ENCODE assay signal across 1 cellular context in genomic region chr2:159285929-159286708, GRCh38.
TF ChIP-seq lines count a peak whose summit lies in the region.

WDSUB1 (minus strand) TSS chr2:159286703; CDS start chr2:159283069, 3,634 bp downstream.

TF ChIP-seq in HepG2, 621 proteins besides CTCF, POLR2A, EP300 and RAD21 (continued from another document and continues in another):
- TF ChIP-seq ZBED4 (CRISPR knock-in tag; IDR thresholded peaks at IDR 0.05; ENCODE audit: borderline replicate concordance): peak; percentile 67; the same call in 1 of the 2 replicates
- no peak for TF ChIP-seq NONO (IDR thresholded peaks at IDR 0.05)
- peak; percentile 81 for TF ChIP-seq NONO (CRISPR knock-in tag; conservative IDR thresholded peaks at IDR 0.05)
- no peak for TF ChIP-seq KAT2B (IDR thresholded peaks at IDR 0.05; ENCODE audit: borderline replicate concordance, low read depth, low read length)
- TF ChIP-seq SMC3 (IDR thresholded peaks at IDR 0.05; ENCODE audit: low read length): no peak
- TF ChIP-seq ZNF260 (CRISPR knock-in tag; IDR thresholded peaks at IDR 0.05; ENCODE audit: borderline replicate concordance, low read depth): no peak
- no peak; the same call in 1 of the 2 replicates for TF ChIP-seq ZNF564 (CRISPR knock-in tag; IDR thresholded peaks at IDR 0.05)
- peak; percentile 88; the same call in 1 of the 2 replicates for TF ChIP-seq ZNF562 (CRISPR knock-in tag; IDR thresholded peaks at IDR 0.05; ENCODE audit: borderline replicate concordance)
- TF ChIP-seq ZFP90 (CRISPR knock-in tag; IDR thresholded peaks at IDR 0.05; ENCODE audit: borderline replicate concordance): peak; percentile 18; the same call in 1 of the 2 replicates
- TF ChIP-seq ZBTB14 (CRISPR knock-in tag; IDR thresholded peaks at IDR 0.05): 0 out of 2 replicates have a peak, but pooled peaks have one; percentile 63
- TF ChIP-seq ZNF784 (CRISPR knock-in tag; IDR thresholded peaks at IDR 0.05; ENCODE audit: borderline replicate concordance): no peak
- no peak for TF ChIP-seq ZNF75D (CRISPR knock-in tag; IDR thresholded peaks at IDR 0.05; ENCODE audit: borderline replicate concordance)
- TF ChIP-seq, protein P1, sequence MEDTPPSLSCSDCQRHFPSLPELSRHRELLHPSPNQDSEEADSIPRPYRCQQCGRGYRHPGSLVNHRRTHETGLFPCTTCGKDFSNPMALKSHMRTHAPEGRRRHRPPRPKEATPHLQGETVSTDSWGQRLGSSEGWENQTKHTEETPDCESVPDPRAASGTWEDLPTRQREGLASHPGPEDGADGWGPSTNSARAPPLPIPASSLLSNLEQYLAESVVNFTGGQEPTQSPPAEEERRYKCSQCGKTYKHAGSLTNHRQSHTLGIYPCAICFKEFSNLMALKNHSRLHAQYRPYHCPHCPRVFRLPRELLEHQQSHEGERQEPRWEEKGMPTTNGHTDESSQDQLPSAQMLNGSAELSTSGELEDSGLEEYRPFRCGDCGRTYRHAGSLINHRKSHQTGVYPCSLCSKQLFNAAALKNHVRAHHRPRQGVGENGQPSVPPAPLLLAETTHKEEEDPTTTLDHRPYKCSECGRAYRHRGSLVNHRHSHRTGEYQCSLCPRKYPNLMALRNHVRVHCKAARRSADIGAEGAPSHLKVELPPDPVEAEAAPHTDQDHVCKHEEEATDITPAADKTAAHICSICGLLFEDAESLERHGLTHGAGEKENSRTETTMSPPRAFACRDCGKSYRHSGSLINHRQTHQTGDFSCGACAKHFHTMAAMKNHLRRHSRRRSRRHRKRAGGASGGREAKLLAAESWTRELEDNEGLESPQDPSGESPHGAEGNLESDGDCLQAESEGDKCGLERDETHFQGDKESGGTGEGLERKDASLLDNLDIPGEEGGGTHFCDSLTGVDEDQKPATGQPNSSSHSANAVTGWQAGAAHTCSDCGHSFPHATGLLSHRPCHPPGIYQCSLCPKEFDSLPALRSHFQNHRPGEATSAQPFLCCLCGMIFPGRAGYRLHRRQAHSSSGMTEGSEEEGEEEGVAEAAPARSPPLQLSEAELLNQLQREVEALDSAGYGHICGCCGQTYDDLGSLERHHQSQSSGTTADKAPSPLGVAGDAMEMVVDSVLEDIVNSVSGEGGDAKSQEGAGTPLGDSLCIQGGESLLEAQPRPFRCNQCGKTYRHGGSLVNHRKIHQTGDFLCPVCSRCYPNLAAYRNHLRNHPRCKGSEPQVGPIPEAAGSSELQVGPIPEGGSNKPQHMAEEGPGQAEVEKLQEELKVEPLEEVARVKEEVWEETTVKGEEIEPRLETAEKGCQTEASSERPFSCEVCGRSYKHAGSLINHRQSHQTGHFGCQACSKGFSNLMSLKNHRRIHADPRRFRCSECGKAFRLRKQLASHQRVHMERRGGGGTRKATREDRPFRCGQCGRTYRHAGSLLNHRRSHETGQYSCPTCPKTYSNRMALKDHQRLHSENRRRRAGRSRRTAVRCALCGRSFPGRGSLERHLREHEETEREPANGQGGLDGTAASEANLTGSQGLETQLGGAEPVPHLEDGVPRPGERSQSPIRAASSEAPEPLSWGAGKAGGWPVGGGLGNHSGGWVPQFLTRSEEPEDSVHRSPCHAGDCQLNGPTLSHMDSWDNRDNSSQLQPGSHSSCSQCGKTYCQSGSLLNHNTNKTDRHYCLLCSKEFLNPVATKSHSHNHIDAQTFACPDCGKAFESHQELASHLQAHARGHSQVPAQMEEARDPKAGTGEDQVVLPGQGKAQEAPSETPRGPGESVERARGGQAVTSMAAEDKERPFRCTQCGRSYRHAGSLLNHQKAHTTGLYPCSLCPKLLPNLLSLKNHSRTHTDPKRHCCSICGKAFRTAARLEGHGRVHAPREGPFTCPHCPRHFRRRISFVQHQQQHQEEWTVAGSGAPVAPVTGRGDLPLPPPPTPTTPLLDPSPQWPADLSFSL (CRISPR knock-in tag; IDR thresholded peaks at IDR 0.05): no peak
- TF ChIP-seq, protein P2, sequence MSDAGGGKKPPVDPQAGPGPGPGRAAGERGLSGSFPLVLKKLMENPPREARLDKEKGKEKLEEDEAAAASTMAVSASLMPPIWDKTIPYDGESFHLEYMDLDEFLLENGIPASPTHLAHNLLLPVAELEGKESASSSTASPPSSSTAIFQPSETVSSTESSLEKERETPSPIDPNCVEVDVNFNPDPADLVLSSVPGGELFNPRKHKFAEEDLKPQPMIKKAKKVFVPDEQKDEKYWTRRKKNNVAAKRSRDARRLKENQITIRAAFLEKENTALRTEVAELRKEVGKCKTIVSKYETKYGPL (CRISPR knock-in tag; IDR thresholded peaks at IDR 0.05): peak; percentile 86; the same call in 1 of the 2 replicates
- TF ChIP-seq, protein P3, sequence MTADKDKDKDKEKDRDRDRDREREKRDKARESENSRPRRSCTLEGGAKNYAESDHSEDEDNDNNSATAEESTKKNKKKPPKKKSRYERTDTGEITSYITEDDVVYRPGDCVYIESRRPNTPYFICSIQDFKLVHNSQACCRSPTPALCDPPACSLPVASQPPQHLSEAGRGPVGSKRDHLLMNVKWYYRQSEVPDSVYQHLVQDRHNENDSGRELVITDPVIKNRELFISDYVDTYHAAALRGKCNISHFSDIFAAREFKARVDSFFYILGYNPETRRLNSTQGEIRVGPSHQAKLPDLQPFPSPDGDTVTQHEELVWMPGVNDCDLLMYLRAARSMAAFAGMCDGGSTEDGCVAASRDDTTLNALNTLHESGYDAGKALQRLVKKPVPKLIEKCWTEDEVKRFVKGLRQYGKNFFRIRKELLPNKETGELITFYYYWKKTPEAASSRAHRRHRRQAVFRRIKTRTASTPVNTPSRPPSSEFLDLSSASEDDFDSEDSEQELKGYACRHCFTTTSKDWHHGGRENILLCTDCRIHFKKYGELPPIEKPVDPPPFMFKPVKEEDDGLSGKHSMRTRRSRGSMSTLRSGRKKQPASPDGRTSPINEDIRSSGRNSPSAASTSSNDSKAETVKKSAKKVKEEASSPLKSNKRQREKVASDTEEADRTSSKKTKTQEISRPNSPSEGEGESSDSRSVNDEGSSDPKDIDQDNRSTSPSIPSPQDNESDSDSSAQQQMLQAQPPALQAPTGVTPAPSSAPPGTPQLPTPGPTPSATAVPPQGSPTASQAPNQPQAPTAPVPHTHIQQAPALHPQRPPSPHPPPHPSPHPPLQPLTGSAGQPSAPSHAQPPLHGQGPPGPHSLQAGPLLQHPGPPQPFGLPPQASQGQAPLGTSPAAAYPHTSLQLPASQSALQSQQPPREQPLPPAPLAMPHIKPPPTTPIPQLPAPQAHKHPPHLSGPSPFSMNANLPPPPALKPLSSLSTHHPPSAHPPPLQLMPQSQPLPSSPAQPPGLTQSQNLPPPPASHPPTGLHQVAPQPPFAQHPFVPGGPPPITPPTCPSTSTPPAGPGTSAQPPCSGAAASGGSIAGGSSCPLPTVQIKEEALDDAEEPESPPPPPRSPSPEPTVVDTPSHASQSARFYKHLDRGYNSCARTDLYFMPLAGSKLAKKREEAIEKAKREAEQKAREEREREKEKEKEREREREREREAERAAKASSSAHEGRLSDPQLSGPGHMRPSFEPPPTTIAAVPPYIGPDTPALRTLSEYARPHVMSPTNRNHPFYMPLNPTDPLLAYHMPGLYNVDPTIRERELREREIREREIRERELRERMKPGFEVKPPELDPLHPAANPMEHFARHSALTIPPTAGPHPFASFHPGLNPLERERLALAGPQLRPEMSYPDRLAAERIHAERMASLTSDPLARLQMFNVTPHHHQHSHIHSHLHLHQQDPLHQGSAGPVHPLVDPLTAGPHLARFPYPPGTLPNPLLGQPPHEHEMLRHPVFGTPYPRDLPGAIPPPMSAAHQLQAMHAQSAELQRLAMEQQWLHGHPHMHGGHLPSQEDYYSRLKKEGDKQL (CRISPR knock-in tag; IDR thresholded peaks at IDR 0.05; ENCODE audit: low read depth): no peak
- TF ChIP-seq DDIT3 (CRISPR knock-in tag; IDR thresholded peaks at IDR 0.05): no peak
- TF ChIP-seq ZBTB44 (CRISPR knock-in tag; IDR thresholded peaks at IDR 0.05): no peak
- no peak for TF ChIP-seq ZNF136 (CRISPR knock-in tag; IDR thresholded peaks at IDR 0.05; ENCODE audit: low read depth)
- peak; percentile 96 for TF ChIP-seq ZNF446 (CRISPR knock-in tag; IDR thresholded peaks at IDR 0.05)
- no peak for TF ChIP-seq ETV6 (CRISPR knock-in tag; conservative IDR thresholded peaks at IDR 0.05)
- peak; percentile 72 for TF ChIP-seq ZBTB38 (CRISPR knock-in tag; IDR thresholded peaks at IDR 0.05)
- TF ChIP-seq ZZZ3 (CRISPR knock-in tag; IDR thresholded peaks at IDR 0.05; ENCODE audit: borderline replicate concordance): no peak; the same call in 1 of the 2 replicates
- TF ChIP-seq NCOA2 (CRISPR knock-in tag; IDR thresholded peaks at IDR 0.05): peak; percentile 3
- TF ChIP-seq, protein P4, sequence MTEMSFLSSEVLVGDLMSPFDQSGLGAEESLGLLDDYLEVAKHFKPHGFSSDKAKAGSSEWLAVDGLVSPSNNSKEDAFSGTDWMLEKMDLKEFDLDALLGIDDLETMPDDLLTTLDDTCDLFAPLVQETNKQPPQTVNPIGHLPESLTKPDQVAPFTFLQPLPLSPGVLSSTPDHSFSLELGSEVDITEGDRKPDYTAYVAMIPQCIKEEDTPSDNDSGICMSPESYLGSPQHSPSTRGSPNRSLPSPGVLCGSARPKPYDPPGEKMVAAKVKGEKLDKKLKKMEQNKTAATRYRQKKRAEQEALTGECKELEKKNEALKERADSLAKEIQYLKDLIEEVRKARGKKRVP (CRISPR knock-in tag; IDR thresholded peaks at IDR 0.05): peak in 1 of 2 experiments; percentile 72; a peak in 1 of 4 replicates
- TF ChIP-seq ZFY (CRISPR knock-in tag; IDR thresholded peaks at IDR 0.05): peak; percentile 93
- TF ChIP-seq GTF2F1 (IDR thresholded peaks at IDR 0.05; ENCODE audit: low read length): no peak
- peak; percentile 53; the same call in 1 of the 2 replicates for TF ChIP-seq KDM5A (IDR thresholded peaks at IDR 0.05; ENCODE audit: borderline replicate concordance, low read length)
- TF ChIP-seq ZNF343 (CRISPR knock-in tag; IDR thresholded peaks at IDR 0.05): peak; percentile 72; the same call in 1 of the 2 replicates
- peak; percentile 94 for TF ChIP-seq IKZF4 (CRISPR knock-in tag; IDR thresholded peaks at IDR 0.05; ENCODE audit: borderline replicate concordance, low read depth, not compliant biosample characterization)
- no peak for TF ChIP-seq NPAS2 (CRISPR knock-in tag; IDR thresholded peaks at IDR 0.05; ENCODE audit: borderline replicate concordance)
- TF ChIP-seq ZNF292 (CRISPR knock-in tag; IDR thresholded peaks at IDR 0.05; ENCODE audit: borderline replicate concordance, low read depth): peak; percentile 76
- TF ChIP-seq ELF4 (CRISPR knock-in tag; IDR thresholded peaks at IDR 0.05; ENCODE audit: borderline replicate concordance): no peak
- TF ChIP-seq POLR2G (IDR thresholded peaks at IDR 0.05; ENCODE audit: low read depth, low read length): no peak
